9 cellular contexts compared by ENCODE assay signal in genomic region chr22:19533857-19534256, GRCh38. TPM values are rescaled to one million over a fixed set of nuclear protein-coding genes. Genes with fewer than 3 reads are reported as not detected.
"Had no signal": no experiment of that assay in that cellular context is flagged by ENCODE, and none has a peak within 500 bp of the region (broad histone marks: within the 10 kb centered on the region; RNA-seq: fewer than 3 reads in every experiment).

No MANE protein-coding gene starts in this region.

- H2AFZ ChIP-seq: GM23338 had no signal

- DNase-seq: H9, HCEC 1CT, IMR-90, KBM-7 had no signal

- H3K4me3 ChIP-seq: GM23338 had no signal

- H3K4me2 ChIP-seq: GM23338 had no signal

- FAIRE-seq: H1, H54, HTR-8/SVneo had no signal

RNA-seq across cellular contexts. Expression of gene CLDN5, which starts 9.6 kb away (rescaled TPM):
- total RNA-seq: HT-29 had no signal
